In the genomic region with DNA sequence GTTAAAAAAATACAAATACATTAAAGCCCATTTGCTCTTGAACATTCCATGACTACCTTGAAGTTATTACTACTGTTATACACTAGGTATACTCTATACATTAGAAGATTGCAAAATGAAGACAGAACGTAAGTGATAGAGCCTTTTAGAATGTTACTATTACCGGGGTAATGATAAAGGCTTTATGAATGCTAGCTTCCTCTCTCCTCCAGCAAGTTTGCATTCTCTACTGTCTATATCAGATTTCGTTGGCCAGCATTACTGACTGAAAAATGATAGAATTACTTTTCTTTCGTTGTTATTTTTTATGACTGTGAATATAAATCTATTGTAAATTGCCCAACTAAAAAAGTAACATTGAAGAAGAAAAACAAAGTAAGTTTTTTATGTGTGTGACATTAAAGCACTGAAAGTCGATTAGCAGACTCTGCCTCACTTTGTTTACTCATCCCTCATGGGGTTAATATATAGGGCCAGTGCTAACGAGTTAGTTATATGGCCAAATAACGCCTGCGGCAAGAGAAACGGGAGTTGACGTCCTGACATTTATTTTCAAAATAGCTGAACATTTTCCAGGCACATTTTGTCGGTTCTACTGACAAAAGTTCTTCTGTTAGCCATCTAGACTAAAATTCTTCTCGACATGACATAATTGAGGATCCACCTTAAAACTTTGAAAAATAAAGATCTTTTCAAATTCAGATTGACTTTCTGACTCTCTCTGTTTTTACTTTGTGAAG, we compare ENCODE assay signal across 15 cellular contexts.
"Had no signal": no experiment of that assay in that cellular context is flagged by ENCODE, and none has a peak within 500 bp of the region (broad histone marks: within the 10 kb centered on the region; RNA-seq: fewer than 3 reads in every experiment).

No MANE protein-coding gene starts in this region.

- ATAC-seq: activated T-helper 17 cell treated with anti-CD3 and anti-CD28 coated beads, Interleukin-2, amount 50 U/mL, for 72 hours; esophagus mucosa; lower lobe of right lung; pancreas had no signal

- DNase-seq: activated CD4-positive, alpha-beta T cell treated with anti-CD3 and anti-CD28 coated beads for 1 hour; activated CD4-positive, alpha-beta T cell treated with anti-CD3 and anti-CD28 coated beads, Interleukin-2, amount 50 U/mL, for 4 hours; activated naive CD4-positive, alpha-beta T cell treated with anti-CD3 and anti-CD28 coated beads for 36 hours; endodermal cell; head of caudate nucleus; left colon; lower lobe of right lung; midbrain; pancreas; sigmoid colon; spleen; stomach had no signal

- H3K27me3 Mint-ChIP-seq: activated T-helper 17 cell treated with anti-CD3 and anti-CD28 coated beads, Interleukin-2, amount 50 U/mL, for 72 hours had no signal

- H3K27ac ChIP-seq: lower lobe of right lung, pancreas, sigmoid colon, spleen, stomach, thoracic aorta had no signal

- H3K4me1 Mint-ChIP-seq: activated T-helper 17 cell treated with anti-CD3 and anti-CD28 coated beads, Interleukin-2, amount 50 U/mL, for 72 hours; endodermal cell had no signal

- H3K4me3 Mint-ChIP-seq: activated naive CD4-positive, alpha-beta T cell treated with anti-CD3 and anti-CD28 coated beads for 36 hours; activated T-helper 17 cell treated with anti-CD3 and anti-CD28 coated beads, Interleukin-2, amount 50 U/mL, for 72 hours; endodermal cell had no signal

- H3K9me3 Mint-ChIP-seq: activated naive CD4-positive, alpha-beta T cell treated with anti-CD3 and anti-CD28 coated beads for 36 hours; activated T-helper 17 cell treated with anti-CD3 and anti-CD28 coated beads, Interleukin-2, amount 50 U/mL, for 72 hours; endodermal cell had no signal

- H3K27ac Mint-ChIP-seq: activated naive CD4-positive, alpha-beta T cell treated with anti-CD3 and anti-CD28 coated beads for 36 hours; activated T-helper 17 cell treated with anti-CD3 and anti-CD28 coated beads, Interleukin-2, amount 50 U/mL, for 72 hours; endodermal cell had no signal
